ENCODE assay signal across 13 cellular contexts in genomic region chr15:65249641-65250040, GRCh38. TPM values are rescaled to one million over a fixed set of nuclear protein-coding genes. Genes with fewer than 3 reads are reported as not detected.
DNase-seq lines count a peak whose midpoint lies in the region; ATAC-seq and TF ChIP-seq lines count a peak whose summit lies in the region.
"Had no signal": no experiment of that assay in that cellular context is flagged by ENCODE, and none has a peak within 500 bp of the region (broad histone marks: within the 10 kb centered on the region; RNA-seq: fewer than 3 reads in every experiment).

No MANE protein-coding gene starts in this region.

- no peak overlapping the region for H3K4me3 ChIP-seq in esophagus squamous epithelium
- no peak overlapping the region for H3K4me3 ChIP-seq in ovary

- TF ChIP-seq CTCF in GM20000 (IDR thresholded peaks at IDR 0.05; ENCODE audit: extremely low read depth, missing control alignments) (no peak), esophagus squamous epithelium (IDR thresholded peaks at IDR 0.05) (no peak), ovary (IDR thresholded peaks at IDR 0.05) (no peak)

- H3K9me3 ChIP-seq in esophagus squamous epithelium (no peaks in the 10 kb centered on the region), ovary (no peaks in the 10 kb centered on the region)

- DNase-seq in GM20000 (ENCODE audit: low spot score) = peak; percentile 74
- DNase-seq in esophagus squamous epithelium (lab: John Stamatoyannopoulos, UW) = no peak
- peak; percentile 42 to 46 for DNase-seq in stimulated activated CD8-positive, alpha-beta memory T cell treated with anti-CD3 and anti-CD28 coated beads, Interleukin-7, amount 100 ng/mL, for 4 hours (ENCODE audit: low read depth in 2 of 2)
- DNase-seq in SKM-1 treated with dmso at 0.1 percent for 144 hours (lab: John Stamatoyannopoulos, UW; ENCODE audit: unreplicated experiment) = no peak
- DNase-seq in ovary = no peak
- DNase-seq: cortex of kidney, NCI-H774, posterior cingulate gyrus, T-helper 9 cell had no signal

- intact Hi-C loops in esophagus squamous epithelium (cut with DNase I) = no loop called here
- intact Hi-C loops in ovary (cut with DNase I) = no loop called here

- ATAC-seq in activated CD4-positive, CD25-positive, alpha-beta regulatory T cell treated with anti-CD3 and anti-CD28 coated beads, Interleukin-2, amount 50 U/mL, for 24 hours = peak; percentile 95 to 99
- ATAC-seq in HG02970 (IDR thresholded peaks at IDR 0.05; ENCODE audit: low FRiP score, unreplicated experiment) = no peak

- 51 to 70% methylated on average over 2 of the region's 2 CpGs for WGBS in esophagus squamous epithelium, 2 donors
- 66 to 80% (median 79%) methylated on average over 2 of the region's 2 CpGs for WGBS in ovary, 3 donors

- H3K27me3 ChIP-seq in esophagus squamous epithelium (no peaks in the 10 kb centered on the region), ovary (no peaks in the 10 kb centered on the region)

- H3K4me1 ChIP-seq in esophagus squamous epithelium (peaks cover 7 to 57% (median 26%) of the 10 kb centered on the region in 3 donors), ovary (ENCODE audit: insufficient read depth) (peaks cover 7% of the 10 kb centered on the region)

- no peak for TF ChIP-seq EP300 in ovary (IDR thresholded peaks at IDR 0.05)

- TF ChIP-seq POLR2A in esophagus squamous epithelium (IDR thresholded peaks at IDR 0.05) (no peak), ovary (IDR thresholded peaks at IDR 0.05) (no peak)

- H3K27ac ChIP-seq in esophagus squamous epithelium (peak overlapping the region in 3 of 4 donors; percentile 1 to 55 (median 44)), ovary (peak overlapping the region in 1 of 2 donors; percentile 17)

- H3K36me3 ChIP-seq in esophagus squamous epithelium (peaks cover 0 to 8% (median 0%) of the 10 kb centered on the region in 3 donors), ovary (no peaks in the 10 kb centered on the region)

RNA-seq across cellular contexts. Expression of gene PARP16, which starts 37.0 kb away (rescaled TPM):
- total RNA-seq in esophagus squamous epithelium (1 to 10 TPM; 5.7 to 8.6 (median 6.3) TPM), ovary (10 to 100 TPM in 5 of 7 donors, 1 to 10 TPM in 2; 8.8 to 20.2 (median 13.4) TPM)
- 10 to 100 TPM; 12.1 to 19.2 TPM for polyA plus RNA-seq in ovary

RNA-seq across cellular contexts. Expression of gene CILP, which starts 38.4 kb away (rescaled TPM):
- total RNA-seq in esophagus squamous epithelium (10 to 100 TPM in 1 of 4 donors, 1 to 10 TPM in 3; 2.5 to 78.0 (median 5.5) TPM), ovary (10 to 100 TPM in 3 of 7 donors, 1 to 10 TPM in 4; 1.2 to 24.3 (median 4.6) TPM)
- 10 to 100 TPM in 1 of 2 donors, 1 to 10 TPM in 1; 1.6 to 34.1 TPM for polyA plus RNA-seq in ovary
- polyA plus RNA-seq: IgD-negative memory B cell had no signal

RNA-seq across cellular contexts. Expression of gene RNU5A-1, which starts 46.2 kb away (rescaled TPM):
- total RNA-seq in esophagus squamous epithelium (not detected), ovary (not detected)
- polyA plus RNA-seq in ovary = not detected
- total RNA-seq: urinary bladder had no signal
- polyA plus RNA-seq: IgD-negative memory B cell, urinary bladder had no signal

RNA-seq across cellular contexts. Expression of gene RNU5B-1, which starts 54.8 kb away (rescaled TPM):
- total RNA-seq in esophagus squamous epithelium (not detected), ovary (10 to 100 TPM in 5 of 7 donors, not detected in 2; 22.1 to 67.7 (median 29.6) TPM)
- polyA plus RNA-seq in ovary = not detected
- polyA plus RNA-seq: IgD-negative memory B cell, urinary bladder had no signal

Comparison
In these comparisons a context has a peak if more than half of its experiments do, and no peak if none do; other contexts are left out.
1. DNase-seq: peak in GM20000 (single experiment) and stimulated activated CD8-positive, alpha-beta memory T cell treated with anti-CD3 and anti-CD28 coated beads, Interleukin-7, amount 100 ng/mL, for 4 hours (2 of 2); none in esophagus squamous epithelium (single experiment), SKM-1 treated with dmso at 0.1 percent for 144 hours (single experiment) and ovary (0 of 5).